21 cellular contexts compared by ENCODE assay signal in the genomic region with DNA sequence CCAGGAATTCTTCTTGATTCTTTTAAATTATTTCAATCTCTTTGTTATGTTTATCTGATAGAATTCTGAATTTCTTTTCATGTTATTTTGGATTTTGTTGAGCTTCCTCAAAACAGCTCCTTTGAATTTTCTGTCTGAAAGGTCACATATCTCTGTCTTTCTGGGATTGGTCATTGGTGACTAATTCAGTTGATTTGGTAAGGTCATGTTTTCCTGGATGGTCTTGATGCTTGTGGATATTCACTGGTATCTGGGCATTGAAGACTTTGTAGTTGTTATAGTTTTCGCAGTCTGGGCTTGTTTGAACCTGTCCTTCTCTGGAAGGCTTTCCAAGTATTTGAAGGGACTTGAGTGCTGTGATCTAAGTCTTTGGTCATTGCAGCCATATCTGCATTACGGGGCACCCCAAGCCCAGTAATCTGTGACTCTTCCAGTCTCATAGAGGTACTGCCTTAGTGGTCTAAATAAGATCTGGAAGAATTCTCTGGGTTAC. TPM values are rescaled to one million over a fixed set of nuclear protein-coding genes. Genes with fewer than 3 reads are reported as not detected.
DNase-seq lines count a peak whose midpoint lies in the region; ATAC-seq, FAIRE-seq and TF ChIP-seq lines count a peak whose summit lies in the region.
"Had no signal": no experiment of that assay in that cellular context is flagged by ENCODE, and none has a peak within 500 bp of the region (broad histone marks: within the 10 kb centered on the region; RNA-seq: fewer than 3 reads in every experiment).

No MANE protein-coding gene starts in this region.

- no peaks in the 10 kb centered on the region for H3K36me3 ChIP-seq in GM23248 (ENCODE audit: low read depth)
- no peaks in the 10 kb centered on the region for H3K36me3 ChIP-seq in bronchial epithelial cell (ENCODE audit: control insufficient read depth, insufficient read depth, low read length)
- no peaks in the 10 kb centered on the region for H3K36me3 ChIP-seq in prostate gland
- H3K36me3 ChIP-seq: BLaER1 treated with 17β-estradiol and CSF1 and Interleukin-3, amounts not matched to agents 10 nM and 100 nM had no signal

- H2AFZ ChIP-seq in GM23248 = no peak overlapping the region

- DNase-seq in GM23248 = peak; percentile 36
- DNase-seq in LHCN-M2 (ENCODE audit: low read depth) = peak; percentile 68
- DNase-seq in bronchial epithelial cell (ENCODE audit: low read depth) = peak; percentile 94
- DNase-seq in foreskin keratinocyte = peak; percentile 72 to 87
- DNase-seq in prostate gland (ENCODE audit: low spot score) = no peak
- DNase-seq in NCI-H510A (lab: John Stamatoyannopoulos, UW) = no peak
- no peak for DNase-seq in NCI-H82 (lab: John Stamatoyannopoulos, UW)
- DNase-seq: ACHN; Calu3; CD4-positive, CD25-positive, alpha-beta regulatory T cell; DMS 273 treated with DMSO at 0.1 percent for 48 hours; GOT3; H9 had no signal

- H3K27me3 ChIP-seq in GM23248 (replicated peaks; ENCODE audit: insufficient read depth) = no peaks in the 10 kb centered on the region
- H3K27me3 ChIP-seq in bronchial epithelial cell (ENCODE audit: control insufficient read depth, insufficient read depth, low read length) = no peaks in the 10 kb centered on the region
- peaks cover 13% of the 10 kb centered on the region for H3K27me3 ChIP-seq in foreskin keratinocyte
- no peaks in the 10 kb centered on the region for H3K27me3 ChIP-seq in prostate gland (replicated peaks; ENCODE audit: insufficient read depth)
- H3K27me3 ChIP-seq: BLaER1 treated with 17β-estradiol and CSF1 and Interleukin-3, amounts not matched to agents 10 nM and 100 nM had no signal

- no peaks in the 10 kb centered on the region for H3K79me2 ChIP-seq in GM23248 (ENCODE audit: insufficient read depth)

- H3K4me1 ChIP-seq in GM23248 (ENCODE audit: insufficient read depth) (peaks cover 7% of the 10 kb centered on the region; the same call in 1 of the 2 replicates), foreskin keratinocyte (no peaks in the 10 kb centered on the region), prostate gland (replicated peaks) (no peaks in the 10 kb centered on the region)

- H3K27ac ChIP-seq in GM23248 (no peak overlapping the region), foreskin keratinocyte (no peak overlapping the region), prostate gland (no peak overlapping the region)
- H3K27ac ChIP-seq: BLaER1 treated with 17β-estradiol and CSF1 and Interleukin-3, amounts not matched to agents 10 nM and 100 nM had no signal

- no peak for TF ChIP-seq POLR2A in prostate gland (IDR thresholded peaks at IDR 0.05)

- no peak overlapping the region for H3K4me3 ChIP-seq in GM23248
- no peak overlapping the region for H3K4me3 ChIP-seq in bronchial epithelial cell (ENCODE audit: low read depth, low read length)
- no peak overlapping the region for H3K4me3 ChIP-seq in prostate gland
- H3K4me3 ChIP-seq: BLaER1 treated with 17β-estradiol and CSF1 and Interleukin-3, amounts not matched to agents 10 nM and 100 nM; GM12878 had no signal

- no peak for TF ChIP-seq CTCF in bronchial epithelial cell (IDR thresholded peaks at IDR 0.05; ENCODE audit: insufficient read depth, low read length, severe bottlenecking)
- TF ChIP-seq CTCF in foreskin keratinocyte (conservative IDR thresholded peaks at IDR 0.05) = no peak
- no peak for TF ChIP-seq CTCF in prostate gland (IDR thresholded peaks at IDR 0.05)

- no peaks in the 10 kb centered on the region for H3K9me3 ChIP-seq in GM23248 (ENCODE audit: low read depth)
- H3K9me3 ChIP-seq in prostate gland = no peaks in the 10 kb centered on the region
- H3K9me3 ChIP-seq: BLaER1 treated with 17β-estradiol and CSF1 and Interleukin-3, amounts not matched to agents 10 nM and 100 nM had no signal

- intact Hi-C loops in prostate gland (cut with DNase I) = no loop called here

- FAIRE-seq in bronchial epithelial cell (lab: Jason Lieb, UNC) = no peak
- FAIRE-seq: GM12878, GM18507 had no signal

- no peaks in the 10 kb centered on the region for H3F3A ChIP-seq in GM23248 (ENCODE audit: insufficient read depth)

- no peaks in the 10 kb centered on the region for H3K9me2 ChIP-seq in GM23248 (ENCODE audit: insufficient read depth)

- WGBS in GM23248 (ENCODE audit: low coverage in 1 of 2, low lambda C conversion rate in 2 of 2, missing lambda C conversion rate in 2 of 2), 2 experiments = 55 to 68% methylated on average over 2 of the region's 2 CpGs
- 73% methylated on average over 2 of the region's 2 CpGs for WGBS in prostate gland

- H3K4me2 ChIP-seq in GM23248 (ENCODE audit: unreplicated experiment) = no peak overlapping the region
- H3K4me2 ChIP-seq: BLaER1 treated with 17β-estradiol and CSF1 and Interleukin-3, amounts not matched to agents 10 nM and 100 nM had no signal

- ATAC-seq in foreskin keratinocyte (peak; percentile 35), GM18511 (IDR thresholded peaks at IDR 0.05; ENCODE audit: unreplicated experiment) (no peak)
- ATAC-seq: GM12878 had no signal

- no peak overlapping the region for H3K9ac ChIP-seq in GM23248
- H3K9ac ChIP-seq: BLaER1 treated with 17β-estradiol and CSF1 and Interleukin-3, amounts not matched to agents 10 nM and 100 nM had no signal

- in situ Hi-C loops in GM23248 (cut with MboI) = loop anchor here (5.0 kb wide), 1 partner anchor 102 kb away; no protein-coding TSS in a partner anchor

- H4K20me1 ChIP-seq in GM23248 (ENCODE audit: insufficient read depth) = no peaks in the 10 kb centered on the region
- H4K20me1 ChIP-seq: BLaER1 treated with 17β-estradiol and CSF1 and Interleukin-3, amounts not matched to agents 10 nM and 100 nM had no signal

RNA-seq across cellular contexts. Expression of a gene that starts 18.9 kb away (rescaled TPM):
- 0.89 and 1.2 TPM in 2 replicates for total RNA-seq in GM23248 (2014; rRNA removed; shearing (Covaris generic))
- polyA plus RNA-seq in GM23248 (2016; fragmentation: Nextera tagmentation; extraction: Ambion mirVana) = 1.0 and 1.1 TPM in 2 replicates
- total RNA-seq in LHCN-M2 (2014; rRNA removed) = 6.3 and 10.6 TPM in 2 replicates
- polyA plus RNA-seq in LHCN-M2 (2012) = 0.46 TPM
- total RNA-seq in bronchial epithelial cell = 0.53 and 1.2 TPM in 2 replicates
- 0.07 and 0.35 TPM in 2 replicates for total RNA-seq in foreskin keratinocyte
- 0.10 TPM in 1 of 2 replicates, not detected in the other for polyA plus RNA-seq in foreskin keratinocyte
- 1 to 10 TPM in 1 of 2 donors, under 1 TPM in 1; 0.87 to 2.0 TPM for total RNA-seq in prostate gland
- total RNA-seq: A172; Calu3; CD4-positive, CD25-positive, alpha-beta regulatory T cell; Daoy; G401; GM12878; H9 had no signal

RNA-seq across cellular contexts. Expression of a gene that starts 22.4 kb away (rescaled TPM):
- not detected in 2 replicates for total RNA-seq in GM23248 (2014; rRNA removed; shearing (Covaris generic))
- polyA plus RNA-seq in GM23248 (2016; fragmentation: Nextera tagmentation; extraction: Ambion mirVana) (not detected in 2 replicates), foreskin keratinocyte (not detected in 2 replicates)
- total RNA-seq in LHCN-M2 (2014; rRNA removed) (not detected in 2 replicates), bronchial epithelial cell (0.53 and 0.77 TPM in 2 replicates), foreskin keratinocyte (not detected in 2 replicates), prostate gland (1 to 10 TPM in 1 of 2 donors, under 1 TPM in 1; 0.18 to 2.4 TPM)
- polyA plus RNA-seq in LHCN-M2 (2012) = not detected
- total RNA-seq: A172, Calu3, Daoy, G401, H9, HT-29 had no signal

Comparison
In these comparisons a context has a peak if more than half of its experiments do, and no peak if none do; other contexts are left out.
1. DNase-seq: peak in GM23248 (single experiment), LHCN-M2 (single experiment), bronchial epithelial cell (single experiment) and foreskin keratinocyte (2 of 2); none in prostate gland (single experiment), NCI-H510A (single experiment) and NCI-H82 (single experiment).